6 cellular contexts compared by ENCODE assay signal in genomic region chr11:65559951-65560537, GRCh38. TPM values are rescaled to one million over a fixed set of nuclear protein-coding genes. Genes with fewer than 3 reads are reported as not detected.
A peak's percentile ranks its signal among the peaks of the same experiment; 100 is the strongest.
DNase-seq lines count a peak whose midpoint lies in the region; ATAC-seq lines count a peak whose summit lies in the region.

No MANE protein-coding gene starts in this region.

- H3K4me1 ChIP-seq in HUES48 (ENCODE audit: control insufficient read depth, insufficient read depth, low read length), result peaks cover 25% of the 10 kb centered on the region
- peaks cover 48% of the 10 kb centered on the region for H3K4me1 ChIP-seq in mesodermal cell (ENCODE audit: control insufficient read depth, insufficient read depth, low read length, poor library complexity, severe bottlenecking)

- peak overlapping the region; percentile 3 for H3K27ac ChIP-seq in HUES48 (ENCODE audit: low read depth, low read length)
- H3K27ac ChIP-seq in mesodermal cell (ENCODE audit: low read depth, low read length, severe bottlenecking), result peak overlapping the region; percentile 50

- H3K36me3 Mint-ChIP-seq in activated T-helper 2 cell treated with anti-CD3 and anti-CD28 coated beads, Interferon-gamma antibody, Interleukin-2, Interleukin-4, amounts not matched to agents 10 μg/mL and 5 μg/mL and 100 μg/mL, durations not matched to agents 14 hours and 24 hours and 36 hours (ENCODE audit: low read depth), result no peaks in the 10 kb centered on the region

- H3K4me1 Mint-ChIP-seq in activated T-helper 2 cell treated with anti-CD3 and anti-CD28 coated beads, Interferon-gamma antibody, Interleukin-2, Interleukin-4, amounts not matched to agents 10 μg/mL and 5 μg/mL and 100 μg/mL, durations not matched to agents 14 hours and 24 hours and 36 hours (ENCODE audit: low read depth), result peaks cover 34% of the 10 kb centered on the region

- H3K9me3 Mint-ChIP-seq in activated T-helper 2 cell treated with anti-CD3 and anti-CD28 coated beads, Interferon-gamma antibody, Interleukin-2, Interleukin-4, amounts not matched to agents 10 μg/mL and 5 μg/mL and 100 μg/mL, durations not matched to agents 14 hours and 24 hours and 36 hours, result no peaks in the 10 kb centered on the region

- H3K4me3 ChIP-seq in HUES48 (ENCODE audit: low read depth, low read length), result no peak overlapping the region
- H3K4me3 ChIP-seq in mesodermal cell (ENCODE audit: extremely low read depth, insufficient read depth, low read length, poor library complexity, severe bottlenecking), result no peak overlapping the region

- H3K27ac Mint-ChIP-seq in activated T-helper 2 cell treated with anti-CD3 and anti-CD28 coated beads, Interferon-gamma antibody, Interleukin-2, Interleukin-4, amounts not matched to agents 10 μg/mL and 5 μg/mL and 100 μg/mL, durations not matched to agents 14 hours and 24 hours and 36 hours, result peak overlapping the region; percentile 6

- ATAC-seq in GM21447 (IDR thresholded peaks at IDR 0.05; ENCODE audit: unreplicated experiment) (no peak), GM21737 (IDR thresholded peaks at IDR 0.05; ENCODE audit: unreplicated experiment) (no peak)

- DNase-seq in activated T-helper 2 cell treated with anti-CD3 and anti-CD28 coated beads, Interferon-gamma antibody, Interleukin-2, Interleukin-4, amounts not matched to agents 10 μg/mL and 5 μg/mL and 100 μg/mL, durations not matched to agents 14 hours and 24 hours and 36 hours (ENCODE audit: low spot score), result no peak
- no peak for DNase-seq in iPS-NIHi7 (ENCODE audit: extremely low spot score)

- no peaks in the 10 kb centered on the region for H3K9me3 ChIP-seq in HUES48 (ENCODE audit: control insufficient read depth, insufficient read depth, low read length)
- no peaks in the 10 kb centered on the region for H3K9me3 ChIP-seq in mesodermal cell (ENCODE audit: control insufficient read depth, low read length)

- no peaks in the 10 kb centered on the region for H3K36me3 ChIP-seq in HUES48 (ENCODE audit: control insufficient read depth, insufficient read depth, low read length)
- no peaks in the 10 kb centered on the region for H3K36me3 ChIP-seq in mesodermal cell (ENCODE audit: control insufficient read depth, insufficient read depth, low read length)

- H3K9ac ChIP-seq in HUES48 (ENCODE audit: low read depth, low read length), result no peak overlapping the region

- H3K27me3 ChIP-seq in HUES48 (ENCODE audit: control insufficient read depth, insufficient read depth, low read length), result peaks cover 32% of the 10 kb centered on the region

- 39 to 57% methylated on average over 4 to 5 of the region's 5 CpGs for WGBS in mesodermal cell (ENCODE audit: insufficient coverage in 2 of 2), 2 experiments

- no peak overlapping the region for H3K4me3 Mint-ChIP-seq in activated T-helper 2 cell treated with anti-CD3 and anti-CD28 coated beads, Interferon-gamma antibody, Interleukin-2, Interleukin-4, amounts not matched to agents 10 μg/mL and 5 μg/mL and 100 μg/mL, durations not matched to agents 14 hours and 24 hours and 36 hours (ENCODE audit: low read depth)

- intact Hi-C loops in activated T-helper 2 cell treated with anti-CD3 and anti-CD28 coated beads, Interferon-gamma antibody, Interleukin-2, Interleukin-4, amounts not matched to agents 10 μg/mL and 5 μg/mL and 100 μg/mL, durations not matched to agents 14 hours and 24 hours and 36 hours (cut with micrococcal nuclease), result no loop called here

- H3K27me3 Mint-ChIP-seq in activated T-helper 2 cell treated with anti-CD3 and anti-CD28 coated beads, Interferon-gamma antibody, Interleukin-2, Interleukin-4, amounts not matched to agents 10 μg/mL and 5 μg/mL and 100 μg/mL, durations not matched to agents 14 hours and 24 hours and 36 hours (ENCODE audit: low read depth), result no peaks in the 10 kb centered on the region

RNA-seq across cellular contexts. Expression of gene LTBP3, which starts 1.9 kb away (rescaled TPM):
- total RNA-seq in activated T-helper 2 cell treated with anti-CD3 and anti-CD28 coated beads, Interferon-gamma antibody, Interleukin-2, Interleukin-4, amounts not matched to agents 10 μg/mL and 5 μg/mL and 100 μg/mL, durations not matched to agents 14 hours and 24 hours and 36 hours, result 85.3 and 86.4 TPM in 2 replicates
- polyA plus RNA-seq in mesodermal cell (2013, experiment 1 of 2), result 24.9 TPM
- polyA plus RNA-seq in mesodermal cell (2013, experiment 2 of 2), result 23.5 TPM

RNA-seq across cellular contexts. Expression of gene ZNRD2, which starts 10.2 kb away (rescaled TPM):
- 63.6 and 63.8 TPM in 2 replicates for total RNA-seq in activated T-helper 2 cell treated with anti-CD3 and anti-CD28 coated beads, Interferon-gamma antibody, Interleukin-2, Interleukin-4, amounts not matched to agents 10 μg/mL and 5 μg/mL and 100 μg/mL, durations not matched to agents 14 hours and 24 hours and 36 hours
- polyA plus RNA-seq in mesodermal cell (2013, experiment 1 of 2), result 59.5 TPM
- polyA plus RNA-seq in mesodermal cell (2013, experiment 2 of 2), result 49.2 TPM

RNA-seq across cellular contexts. Expression of gene FAM89B, which starts 12.3 kb away (rescaled TPM):
- total RNA-seq in activated T-helper 2 cell treated with anti-CD3 and anti-CD28 coated beads, Interferon-gamma antibody, Interleukin-2, Interleukin-4, amounts not matched to agents 10 μg/mL and 5 μg/mL and 100 μg/mL, durations not matched to agents 14 hours and 24 hours and 36 hours, result 31.5 and 32.0 TPM in 2 replicates
- polyA plus RNA-seq in mesodermal cell (2013, experiment 1 of 2), result 52.9 TPM
- 41.6 TPM for polyA plus RNA-seq in mesodermal cell (2013, experiment 2 of 2)

RNA-seq across cellular contexts. Expression of gene EHBP1L1, which starts 15.8 kb away (rescaled TPM):
- total RNA-seq in activated T-helper 2 cell treated with anti-CD3 and anti-CD28 coated beads, Interferon-gamma antibody, Interleukin-2, Interleukin-4, amounts not matched to agents 10 μg/mL and 5 μg/mL and 100 μg/mL, durations not matched to agents 14 hours and 24 hours and 36 hours, result 163 and 168 TPM in 2 replicates
- polyA plus RNA-seq in mesodermal cell (2013, experiment 1 of 2), result 18.8 TPM
- 18.2 TPM for polyA plus RNA-seq in mesodermal cell (2013, experiment 2 of 2)

RNA-seq across cellular contexts. Expression of gene SCYL1, which starts 35.2 kb away (rescaled TPM):
- total RNA-seq in activated T-helper 2 cell treated with anti-CD3 and anti-CD28 coated beads, Interferon-gamma antibody, Interleukin-2, Interleukin-4, amounts not matched to agents 10 μg/mL and 5 μg/mL and 100 μg/mL, durations not matched to agents 14 hours and 24 hours and 36 hours, result 94.4 and 95.8 TPM in 2 replicates
- polyA plus RNA-seq in mesodermal cell (2013, experiment 1 of 2), result 102 TPM
- polyA plus RNA-seq in mesodermal cell (2013, experiment 2 of 2), result 89.8 TPM
